23 cellular contexts compared by ENCODE assay signal in the genomic region with DNA sequence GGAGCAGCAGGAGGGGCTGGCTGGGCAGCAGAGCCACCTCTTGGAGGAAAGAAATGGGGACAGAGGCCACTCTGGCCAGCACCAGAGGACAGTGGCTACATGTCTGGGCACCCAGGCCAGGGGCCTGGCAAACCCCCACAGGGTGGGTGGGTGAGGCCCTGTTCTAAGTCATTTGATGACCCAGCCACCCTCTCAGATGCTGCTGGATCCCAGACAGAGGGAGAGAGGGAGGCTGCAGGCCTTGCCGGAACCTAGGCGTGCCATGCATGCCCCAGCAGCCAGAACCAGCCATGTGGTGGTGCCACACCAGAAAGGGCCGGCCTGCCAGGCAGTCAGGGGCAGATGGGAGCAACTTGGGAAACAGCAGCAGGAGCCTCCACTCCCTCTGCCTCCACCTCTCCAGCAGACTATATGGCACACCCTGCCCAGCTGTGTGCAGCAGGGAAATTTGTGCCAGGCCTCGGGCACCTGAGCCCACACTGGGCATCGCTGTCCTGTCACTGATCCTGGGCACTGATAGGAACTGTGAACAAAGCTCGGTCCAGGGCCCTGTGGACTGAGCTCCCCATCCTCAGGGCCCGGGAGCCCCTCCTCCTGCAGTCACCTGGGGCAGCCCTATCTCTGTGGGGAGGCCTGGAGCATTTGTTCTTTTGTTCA. TPM values are rescaled to one million over a fixed set of nuclear protein-coding genes. Genes with fewer than 3 reads are reported as not detected.
DNase-seq lines count a peak whose midpoint lies in the region; ATAC-seq, FAIRE-seq and TF ChIP-seq lines count a peak whose summit lies in the region.
"Had no signal": no experiment of that assay in that cellular context is flagged by ENCODE, and none has a peak within 500 bp of the region (broad histone marks: within the 10 kb centered on the region; RNA-seq: fewer than 3 reads in every experiment).

No MANE protein-coding gene starts in this region.

- 14% methylated on average over 2 of the region's 7 CpGs for WGBS in SK-N-SH (ENCODE audit: low lambda C conversion rate)
- 2% methylated on average over 7 of the region's 7 CpGs for WGBS in K562 (ENCODE audit: insufficient coverage, low coverage, missing lambda C conversion rate)
- 82% methylated on average over 7 of the region's 7 CpGs for WGBS in mesenchymal stem cell
- 56 to 57% methylated on average over 6 to 7 of the region's 7 CpGs for WGBS in aorta, 2 donors

- no peak overlapping the region for H4K8ac ChIP-seq in mesenchymal stem cell (ENCODE audit: low read length)

- no peak for DNase-seq in SK-N-SH
- no peak for DNase-seq in K562 (ENCODE audit: extremely low read depth in 1 of 4, low spot score in 3 of 4)
- DNase-seq in mesenchymal stem cell, result no peak
- no peak for DNase-seq in aorta
- no peak for DNase-seq in mesenteric fat pad (ENCODE audit: low spot score)
- DNase-seq in COLO668 (lab: John Stamatoyannopoulos, UW; ENCODE audit: unreplicated experiment), result no peak
- DNase-seq: 8988T; CD4-positive, alpha-beta T cell; DMS79; H9; Kasumi-1; MG63; NCI-H1092; NCI-H1436 treated with DMSO at 0.1 percent for 48 hours; NCI-H2029; NCI-H524 treated with DMSO at 0.1 percent for 48 hours; SHP77 had no signal

- POLR2A ChIA-PET in SK-N-SH (lab: Yijun Ruan, JAX) (no interaction called here), K562 (lab: Yijun Ruan, JAX) (interaction anchor here (0.5 to 5.2 kb wide), 4 partner anchors 11 to 791 kb away, joined by 3 to 38 read pairs (median 4); a partner anchor contains a TSS)

- no peaks in the 10 kb centered on the region for H3K27me3 ChIP-seq in SK-N-SH (ENCODE audit: insufficient read depth)
- peaks cover 21 to 83% of the 10 kb centered on the region in 2 experiments; a peak in 4 of 5 replicates for H3K27me3 ChIP-seq in K562 (ENCODE audit: control insufficient read depth in 2 of 2, insufficient read depth in 2 of 2, low read length in 2 of 2)
- peaks cover 4 to 33% of the 10 kb centered on the region in 2 experiments for H3K27me3 ChIP-seq in mesenchymal stem cell (ENCODE audit: control insufficient read depth in 1 of 2, insufficient read depth in 1 of 2, low read length in 2 of 2)
- H3K27me3 ChIP-seq in aorta (ENCODE audit: control insufficient read depth in 1 of 2, insufficient read depth in 2 of 2, low read length in 1 of 2), result no peaks in the 10 kb centered on the region
- H3K27me3 ChIP-seq: MG63 had no signal

- H2AK5ac ChIP-seq in mesenchymal stem cell (ENCODE audit: low read length, severe bottlenecking), result no peak overlapping the region

- H2BK120ac ChIP-seq in mesenchymal stem cell (ENCODE audit: low read depth, low read length), result no peak overlapping the region

- H2BK15ac ChIP-seq in mesenchymal stem cell (ENCODE audit: low read depth, poor library complexity, severe bottlenecking), result no peak overlapping the region

- H3K4me1 ChIP-seq in SK-N-SH (ENCODE audit: control insufficient read depth in 1 of 2, insufficient read depth in 2 of 2, low read depth in 1 of 2, low read length in 1 of 2) (peaks cover 0 to 21% of the 10 kb centered on the region in 2 experiments; a peak in 1 of 4 replicates), K562 (replicated peaks in 1 of 2; ENCODE audit: control insufficient read depth in 2 of 2, insufficient read depth in 2 of 2, low read length in 2 of 2) (peaks cover 0 to 36% of the 10 kb centered on the region in 2 experiments; a peak in 2 of 5 replicates), mesenchymal stem cell (ENCODE audit: control insufficient read depth, insufficient read depth, low read depth, low read length) (peaks cover 19% of the 10 kb centered on the region), aorta (ENCODE audit: control insufficient read depth in 1 of 2, insufficient read depth in 2 of 2, low read length in 2 of 2) (no peaks in the 10 kb centered on the region)

- H3K4me2 ChIP-seq in SK-N-SH, result no peak overlapping the region
- no peak overlapping the region for H3K4me2 ChIP-seq in K562 (ENCODE audit: insufficient read depth, low read length)
- H3K4me2 ChIP-seq in mesenchymal stem cell (ENCODE audit: low read length, poor library complexity, severe bottlenecking), result no peak overlapping the region

- H2AFZ ChIP-seq in SK-N-SH (ENCODE audit: low read depth) (no peak overlapping the region), K562 (ENCODE audit: low read depth, low read length) (no peak overlapping the region), mesenchymal stem cell (ENCODE audit: low read depth, low read length) (no peak overlapping the region)

- H3K27ac ChIP-seq in SK-N-SH (ENCODE audit: low read depth in 2 of 2, low read length in 1 of 2) (no peak overlapping the region), K562 (ENCODE audit: extremely low read depth, low read depth, low read length) (no peak overlapping the region), mesenchymal stem cell (ENCODE audit: low read length, poor library complexity, severe bottlenecking) (no peak overlapping the region), aorta (ENCODE audit: low read depth in 1 of 2, low read length in 2 of 2) (peak overlapping the region in 1 of 2 donors; percentile 65)
- H3K27ac ChIP-seq: HL-60 had no signal

- H3K4ac ChIP-seq in mesenchymal stem cell (ENCODE audit: low read depth in 1 of 2, low read length in 2 of 2), result no peak overlapping the region

- H4K91ac ChIP-seq in mesenchymal stem cell (ENCODE audit: low read length), result peak overlapping the region; percentile 11

- intact Hi-C loops in K562 (cut with micrococcal nuclease), result no loop called here
- intact Hi-C loops in aorta (cut with DNase I), result no loop called here

- H3K36me3 ChIP-seq in SK-N-SH (replicated peaks in 1 of 2; ENCODE audit: control insufficient read depth in 1 of 2, insufficient read depth in 2 of 2, low read length in 1 of 2) (no peaks in the 10 kb centered on the region), K562 (ENCODE audit: control insufficient read depth, insufficient read depth, low read length) (no peaks in the 10 kb centered on the region), mesenchymal stem cell (ENCODE audit: control insufficient read depth in 1 of 2, insufficient read depth in 2 of 2, low read depth in 1 of 2, low read length in 2 of 2) (no peaks in the 10 kb centered on the region), aorta (ENCODE audit: control insufficient read depth in 1 of 2, insufficient read depth in 2 of 2, low read length in 1 of 2) (no peaks in the 10 kb centered on the region)
- H3K36me3 ChIP-seq: MG63 had no signal

- H3K79me2 ChIP-seq in SK-N-SH (ENCODE audit: insufficient read depth) (no peaks in the 10 kb centered on the region), K562 (ENCODE audit: control insufficient read depth, insufficient read depth, low read length) (no peaks in the 10 kb centered on the region)

- H3K4me3 ChIP-seq in SK-N-SH (ENCODE audit: low read depth in 2 of 2, low read length in 1 of 2), result no peak overlapping the region
- no peak overlapping the region for H3K4me3 ChIP-seq in K562
- H3K4me3 ChIP-seq in mesenchymal stem cell (ENCODE audit: insufficient read depth in 1 of 2, low read depth in 1 of 2, low read length in 2 of 2), result no peak overlapping the region
- H3K4me3 ChIP-seq in aorta (ENCODE audit: low read length in 2 of 2), result no peak overlapping the region
- H3K4me3 ChIP-seq: MG63 had no signal

- no peak for TF ChIP-seq POLR2A in K562 (conservative IDR thresholded peaks at IDR 0.05)

- H3F3A ChIP-seq in SK-N-SH (replicated peaks; ENCODE audit: insufficient read depth), result peaks cover 5% of the 10 kb centered on the region

- H3K18ac ChIP-seq in mesenchymal stem cell (ENCODE audit: low read depth in 1 of 2, low read length in 2 of 2), result no peak overlapping the region

- no peak overlapping the region for H2BK5ac ChIP-seq in mesenchymal stem cell (ENCODE audit: low read depth, low read length, poor library complexity, severe bottlenecking)

- TF ChIP-seq RAD21 in SK-N-SH (IDR thresholded peaks at IDR 0.05; ENCODE audit: low read length) (no peak), K562 (CRISPR knock-in tag; conservative IDR thresholded peaks at IDR 0.05 in 1 of 2, IDR thresholded peaks at IDR 0.05 in 1 of 2) (no peak)

- no peak overlapping the region for H2BK12ac ChIP-seq in mesenchymal stem cell (ENCODE audit: low read length in 2 of 2)

- peak overlapping the region in 1 of 2 experiments; percentile 29 for H3K14ac ChIP-seq in mesenchymal stem cell (ENCODE audit: low read length in 2 of 2)

- no peak overlapping the region for H3K23ac ChIP-seq in mesenchymal stem cell (ENCODE audit: low read length in 2 of 2)

- H3K9me1 ChIP-seq in K562 (ENCODE audit: control insufficient read depth, insufficient read depth, low read length), result no peaks in the 10 kb centered on the region

- ATAC-seq in SK-N-SH treated with all-trans-retinoic acid at 6 μM for 48 hours (no peak), K562 (no peak), aorta (ENCODE audit: low FRiP score) (peak; percentile 37), GM21723 (IDR thresholded peaks at IDR 0.05; ENCODE audit: unreplicated experiment) (no peak)

- in situ Hi-C loops in K562 (cut with MboI), result no loop called here

- TF ChIP-seq CTCF in SK-N-SH (IDR thresholded peaks at IDR 0.05) (no peak), K562 (IDR thresholded peaks at IDR 0.05 in 2 of 3, conservative IDR thresholded peaks at IDR 0.05 in 1 of 3; ENCODE audit: insufficient read depth in 2 of 3, low read depth in 1 of 3, low read length in 3 of 3) (no peak)

- H3K9me3 ChIP-seq in SK-N-SH (no peaks in the 10 kb centered on the region), K562 (replicated peaks; ENCODE audit: control insufficient read depth, insufficient read depth, low read depth, low read length) (peaks cover 25% of the 10 kb centered on the region), mesenchymal stem cell (ENCODE audit: control insufficient read depth, low read length) (peaks cover 4% of the 10 kb centered on the region), aorta (ENCODE audit: control insufficient read depth, low read length) (no peaks in the 10 kb centered on the region)
- H3K9me3 ChIP-seq: MG63 had no signal

- no peaks in the 10 kb centered on the region for H3K9me2 ChIP-seq in SK-N-SH

- H4K20me1 ChIP-seq in SK-N-SH (ENCODE audit: insufficient read depth), result no peaks in the 10 kb centered on the region
- H4K20me1 ChIP-seq in K562 (replicated peaks; ENCODE audit: control insufficient read depth, insufficient read depth, low read length), result peaks cover 4% of the 10 kb centered on the region; the same call in 1 of the 2 replicates

- H3K9ac ChIP-seq in SK-N-SH (no peak overlapping the region), K562 (ENCODE audit: insufficient read depth in 1 of 2, low read depth in 2 of 2, low read length in 2 of 2) (peak overlapping the region in 1 of 2 experiments; percentile 2; a peak in 1 of 4 replicates), mesenchymal stem cell (ENCODE audit: low read length) (no peak overlapping the region)

- no peaks in the 10 kb centered on the region for H3K79me1 ChIP-seq in mesenchymal stem cell (replicated peaks; ENCODE audit: low read length, poor library complexity, severe bottlenecking)

- BruUV-seq in K562 (replicated peaks; lab: Mats Ljungman, UMichigan), result no TSS peak

- no peak for FAIRE-seq in K562 (lab: Jason Lieb, UNC)
- FAIRE-seq: GM12892, GM18507 had no signal

- CTCF ChIA-PET in SK-N-SH (lab: Yijun Ruan, JAX) (interaction anchor here (1.3 to 1.5 kb wide), 2 partner anchors 9 to 15 kb away, joined by 3 to 6 read pairs; no protein-coding TSS in a partner anchor), K562 (lab: Yijun Ruan, JAX; ENCODE audit: low intra/inter-chr PET ratio) (no interaction called here)

- no peak for TF ChIP-seq EP300 in SK-N-SH (IDR thresholded peaks at IDR 0.05; ENCODE audit: borderline replicate concordance in 1 of 2, low read depth in 1 of 2, low read length in 1 of 2)
- no peak for TF ChIP-seq EP300 in K562 (IDR thresholded peaks at IDR 0.05; ENCODE audit: low read length)

RNA-seq across cellular contexts. Expression of a gene that starts 45.2 kb away (rescaled TPM):
- 0.23 and 0.39 TPM in 2 replicates for polyA plus RNA-seq in SK-N-SH (2012; rRNA removed)
- polyA plus RNA-seq in SK-N-SH (2012; cell fraction: cytosol; rRNA removed), result 0.12 and 0.47 TPM in 2 replicates
- polyA plus RNA-seq in SK-N-SH (2012; cell fraction: nucleus; rRNA removed), result 0.20 and 0.26 TPM in 2 replicates
- total RNA-seq in K562 (2011; cell fraction: chromatin; rRNA removed; ENCODE audit: low replicate concordance), result 0.62 and 4.8 TPM in 2 replicates
- total RNA-seq in K562 (2011; cell fraction: nucleolus; rRNA removed), result 7.4 and 9.8 TPM in 2 replicates
- 3.2 and 3.7 TPM in 2 replicates for total RNA-seq in K562 (2011; cell fraction: nucleoplasm; rRNA removed)
- total RNA-seq in K562 (2014; rRNA removed), result 1.5 and 2.3 TPM in 2 replicates
- total RNA-seq in K562 (2014; rRNA removed; fragmentation: Illumina TruSeq; extraction: Trizol), result not detected in 2 replicates
- total RNA-seq in K562 (2015; rRNA removed; fragmentation: Illumina TruSeq; extraction: Trizol), result 0.41 and 0.43 TPM in 2 replicates
- 2.8 and 3.0 TPM in 2 replicates for total RNA-seq in K562 (2021)
- polyA plus RNA-seq in K562 (2011; rRNA removed), result 1.3 and 4.4 TPM in 2 replicates
- 5.9 and 9.9 TPM in 2 replicates for polyA plus RNA-seq in K562 (2011; cell fraction: cytosol; rRNA removed)
- polyA plus RNA-seq in K562 (2011; cell fraction: nucleus; rRNA removed), result 2.9 and 3.5 TPM in 2 replicates
- 2.9 and 4.6 TPM in 2 replicates for polyA plus RNA-seq in K562 (2012)
- polyA plus RNA-seq in K562 (2014; fragmentation: Illumina TruSeq; extraction: Trizol), result 0.46 TPM in 1 of 2 replicates, not detected in the other
- polyA plus RNA-seq in K562 (2014; fragmentation: Nextera tagmentation; extraction: Ambion mirVana), result under 1 TPM in 1 of 2 experiments, not detected in 1; 0.04 TPM
- 1.2 and 2.3 TPM in 2 replicates for polyA plus RNA-seq in K562 (2014; rRNA removed)
- polyA minus RNA-seq in K562 (2011; rRNA and poly(A)+ RNA removed), result 1.0 and 1.5 TPM in 2 replicates
- 5.1 and 13.6 TPM in 2 replicates for polyA minus RNA-seq in K562 (2011; cell fraction: cytosol; rRNA and poly(A)+ RNA removed)
- 0.40 and 1.3 TPM in 2 replicates for polyA minus RNA-seq in K562 (2011; cell fraction: nucleus; rRNA and poly(A)+ RNA removed)
- polyA plus RNA-seq in mesenchymal stem cell (2013, experiment 1 of 2), result 0.79 TPM
- polyA plus RNA-seq in mesenchymal stem cell (2013, experiment 2 of 2), result 0.93 TPM
- total RNA-seq in aorta, result 1 to 10 TPM; 1.3 to 2.7 TPM
- polyA plus RNA-seq in aorta, result under 1 TPM; 0.05 to 0.75 TPM
- total RNA-seq in mesenteric fat pad, result 0.55 TPM
- polyA plus RNA-seq: IgD-negative memory B cell had no signal
